8 cellular contexts compared by ENCODE assay signal in the genomic region with DNA sequence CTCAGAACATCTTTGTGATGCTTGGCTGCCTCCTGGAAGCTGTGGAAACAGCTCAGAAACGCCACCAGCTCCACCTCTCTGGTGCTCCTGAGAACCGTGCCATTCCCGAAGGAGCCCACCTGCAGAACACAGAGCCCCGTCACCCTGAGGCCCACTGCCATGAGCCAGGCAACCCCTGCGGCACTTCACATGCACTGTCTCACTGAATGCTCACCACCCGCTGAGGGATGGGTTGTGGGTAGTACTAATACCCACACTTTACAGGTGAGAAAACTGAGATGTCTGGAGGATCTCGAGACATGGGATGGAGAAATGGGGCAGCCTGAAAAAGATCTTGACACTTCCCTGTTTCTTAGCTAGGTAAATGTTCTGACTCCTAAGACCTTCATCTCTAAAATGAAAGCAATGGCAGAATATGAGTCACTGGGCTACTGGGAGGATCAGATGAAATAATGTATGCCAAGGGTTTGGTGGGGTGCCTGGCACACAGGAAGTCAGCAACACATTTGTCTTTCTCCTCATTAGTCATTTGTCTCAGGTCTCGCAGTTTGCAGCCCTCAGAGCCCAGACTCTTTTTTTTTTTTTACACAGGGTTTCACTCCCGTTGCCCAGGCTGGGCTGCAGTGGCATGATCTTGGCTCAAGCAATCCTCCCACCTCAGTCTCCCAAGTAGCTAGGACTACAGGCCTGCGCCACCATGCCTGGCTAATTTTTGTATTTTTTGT. TPM values are rescaled to one million over a fixed set of nuclear protein-coding genes. Genes with fewer than 3 reads are reported as not detected.
A peak's percentile ranks its signal among the peaks of the same experiment; 100 is the strongest.
DNase-seq lines count a peak whose midpoint lies in the region; ATAC-seq, FAIRE-seq and TF ChIP-seq lines count a peak whose summit lies in the region.

No MANE protein-coding gene starts in this region.

- H3K4me2 ChIP-seq in GM12878 (ENCODE audit: control insufficient read depth, insufficient read depth) = no peak overlapping the region; the same call in 1 of the 2 replicates
- H3K4me2 ChIP-seq in mesendoderm (ENCODE audit: low read length) = no peak overlapping the region

- no peak overlapping the region for H4K5ac ChIP-seq in mesendoderm (ENCODE audit: low read length)

- H3K4me1 ChIP-seq in GM12878 (ENCODE audit: control insufficient read depth, insufficient read depth, low read length) = peaks cover 12% of the 10 kb centered on the region
- H3K4me1 ChIP-seq in mesendoderm (ENCODE audit: control insufficient read depth, low read depth, low read length) = no peaks in the 10 kb centered on the region
- peaks cover 0 to 4% (median 0%) of the 10 kb centered on the region in 4 donors for H3K4me1 ChIP-seq in esophagus muscularis mucosa
- H3K4me1 ChIP-seq in HAP-1 = no peaks in the 10 kb centered on the region

- RAD21 ChIA-PET in GM12878 (lab: Charles Lee; ENCODE audit: unreplicated experiment) = no interaction called here

- peak; percentile 54 for ATAC-seq in GM18520 (IDR thresholded peaks at IDR 0.05; ENCODE audit: unreplicated experiment)
- ATAC-seq in GM12878 = peak; percentile 69

- H2BK120ac ChIP-seq in mesendoderm (ENCODE audit: low read depth, low read length) = no peak overlapping the region

- H4K20me1 ChIP-seq in GM12878 (ENCODE audit: control insufficient read depth, insufficient read depth) = no peaks in the 10 kb centered on the region

- no peak overlapping the region for H2AK5ac ChIP-seq in mesendoderm (ENCODE audit: low read length)

- TF ChIP-seq EP300 in GM12878 (IDR thresholded peaks at IDR 0.05; ENCODE audit: borderline replicate concordance in 1 of 2, control insufficient read depth in 1 of 2, low read depth in 2 of 2, low read length in 2 of 2) (no peak), esophagus muscularis mucosa (IDR thresholded peaks at IDR 0.05) (no peak)

- TF ChIP-seq POLR2A in GM12878 (IDR thresholded peaks at IDR 0.05; ENCODE audit: low read depth, low read length) = no peak
- no peak for TF ChIP-seq POLR2A in esophagus muscularis mucosa (IDR thresholded peaks at IDR 0.05; ENCODE audit: low read depth)

- H3K56ac ChIP-seq in mesendoderm (ENCODE audit: low read length) = no peak overlapping the region

- H3K79me2 ChIP-seq in GM12878 (ENCODE audit: control insufficient read depth, insufficient read depth, low read length) (peaks cover 2% of the 10 kb centered on the region), mesendoderm (ENCODE audit: control insufficient read depth, insufficient read depth, low read length) (no peaks in the 10 kb centered on the region)

- in situ Hi-C loops in GM12878 (cut with MboI) = no loop called here
- in situ Hi-C loops in HAP-1 (cut with MboI; ENCODE audit: low sequenced_read_pairs) = no loop called here

- H2BK15ac ChIP-seq in mesendoderm (replicated peaks; ENCODE audit: low read depth) = no peak overlapping the region

- no peaks in the 10 kb centered on the region for H3K27me3 ChIP-seq in GM12878 (replicated peaks in 1 of 2; ENCODE audit: control insufficient read depth in 2 of 2, insufficient read depth in 2 of 2, low read length in 1 of 2)
- no peaks in the 10 kb centered on the region for H3K27me3 ChIP-seq in mesendoderm (ENCODE audit: insufficient read depth, low read length, poor library complexity)
- peaks cover 0 to 25% (median 0%) of the 10 kb centered on the region in 4 donors for H3K27me3 ChIP-seq in esophagus muscularis mucosa
- peaks cover 9% of the 10 kb centered on the region; the same call in 1 of the 2 replicates for H3K27me3 ChIP-seq in HAP-1 (ENCODE audit: low read depth)

- H3K27ac ChIP-seq in GM12878 (ENCODE audit: control insufficient read depth, insufficient read depth) (no peak overlapping the region), mesendoderm (ENCODE audit: low read depth, low read length) (no peak overlapping the region), esophagus muscularis mucosa (replicated peaks in 1 of 4) (no peak overlapping the region)

- H2BK5ac ChIP-seq in mesendoderm (ENCODE audit: low read length) = no peak overlapping the region

- TF ChIP-seq CTCF in GM12878 (IDR thresholded peaks at IDR 0.05 in 2 of 3, conservative IDR thresholded peaks at IDR 0.05 in 1 of 3; ENCODE audit: control insufficient read depth in 2 of 3, extremely low read depth in 1 of 3, insufficient read depth in 1 of 3, low read depth in 3 of 3, low read length in 3 of 3) (no peak), esophagus muscularis mucosa (IDR thresholded peaks at IDR 0.05) (no peak)

- DNase-seq in T-helper 2 cell (peak in 3 of 5 experiments; percentile 32 to 92 (median 84)), GM12878 (ENCODE audit: low read depth, low spot score) (peak; percentile 38), mesendoderm (no peak), esophagus muscularis mucosa (ENCODE audit: extremely low spot score) (no peak), HAP-1 (ENCODE audit: low spot score in 2 of 2) (no peak), NCI-H1436 (lab: John Stamatoyannopoulos, UW) (no peak)
- peak; percentile 68 for DNase-seq in stimulated activated CD4-positive, alpha-beta T cell treated with anti-CD3 and anti-CD28 coated beads, Interleukin-15, amount 100 ng/mL, for 24 hours

- no peak for FAIRE-seq in GM12878 (lab: Jason Lieb, UNC)

- H3K18ac ChIP-seq in mesendoderm (ENCODE audit: low read length) = no peak overlapping the region

- H3K9ac ChIP-seq in GM12878 (ENCODE audit: control insufficient read depth, insufficient read depth, low read length) = no peak overlapping the region
- H3K9ac ChIP-seq in mesendoderm (ENCODE audit: low read length) = no peak overlapping the region

- H3K79me1 ChIP-seq in mesendoderm (ENCODE audit: low read length) = no peaks in the 10 kb centered on the region

- no TSS peak for BruUV-seq in GM12878 (replicated peaks; lab: Mats Ljungman, UMichigan)

- H4K8ac ChIP-seq in mesendoderm (ENCODE audit: low read depth, low read length) = no peak overlapping the region

- CTCF ChIA-PET in GM12878 (lab: Yijun Ruan, JAX) = interaction anchor here (0.9 to 2.7 kb wide), 3 partner anchors 26 to 126 kb away, joined by 3 to 8 read pairs (median 3); no protein-coding TSS in a partner anchor

- SMC1A ChIA-PET in GM12878 (lab: Charles Lee; ENCODE audit: uncharacterized antibody, unreplicated experiment) = interaction anchor here (1.0 kb wide), 1 partner anchor 81 kb away, joined by 3 read pairs; no protein-coding TSS in a partner anchor

- 39% methylated on average over 10 of the region's 10 CpGs for WGBS in GM12878 (ENCODE audit: insufficient coverage, insufficient replicate concordance, low lambda C conversion rate, missing lambda C conversion rate)
- WGBS in mesendoderm (ENCODE audit: extremely low coverage, insufficient coverage, low lambda C conversion rate) = no CpG with 5 or more reads among the region's 10 CpGs
- WGBS in esophagus muscularis mucosa = 81% methylated on average over 10 of the region's 10 CpGs

- POLR2A ChIA-PET in GM12878 (lab: Charles Lee) = interaction anchor here (0.5 to 1.1 kb wide), 2 partner anchors 17 to 157 kb away, joined by 3 to 5 read pairs; no protein-coding TSS in a partner anchor

- intact Hi-C loops in GM12878 (cut with micrococcal nuclease; ENCODE audit: unreplicated experiment) = no loop called here
- intact Hi-C loops in esophagus muscularis mucosa (cut with DNase I) = no loop called here

- H3K9me3 ChIP-seq in GM12878 (replicated peaks; ENCODE audit: control insufficient read depth, insufficient read depth, low read length) (no peaks in the 10 kb centered on the region; the same call in 2 of the 3 replicates), esophagus muscularis mucosa (no peaks in the 10 kb centered on the region), HAP-1 (no peaks in the 10 kb centered on the region)

- no peak overlapping the region for H3K23ac ChIP-seq in mesendoderm (ENCODE audit: low read length)

- H3K36me3 ChIP-seq in GM12878 (ENCODE audit: control insufficient read depth in 2 of 2, insufficient read depth in 2 of 2, low read length in 1 of 2) (no peaks in the 10 kb centered on the region), mesendoderm (ENCODE audit: control insufficient read depth, insufficient read depth, low read length) (no peaks in the 10 kb centered on the region), esophagus muscularis mucosa (peaks cover 0 to 5% (median 0%) of the 10 kb centered on the region in 4 donors), HAP-1 (replicated peaks) (no peaks in the 10 kb centered on the region)

- no peak for TF ChIP-seq RAD21 in GM12878 (IDR thresholded peaks at IDR 0.05; ENCODE audit: insufficient read depth, low read depth, low read length)

- H3K4ac ChIP-seq in mesendoderm (ENCODE audit: low read depth, low read length) = no peak overlapping the region

- H3K4me3 ChIP-seq in GM12878 (no peak overlapping the region), mesendoderm (ENCODE audit: low read length) (no peak overlapping the region), esophagus muscularis mucosa (no peak overlapping the region), HAP-1 (no peak overlapping the region)

- H2AFZ ChIP-seq in GM12878 (ENCODE audit: control insufficient read depth, low read depth, low read length) = no peak overlapping the region

RNA-seq across cellular contexts. Expression of a gene that starts 5.3 kb away (rescaled TPM):
- 2.0 and 2.4 TPM in 2 replicates for total RNA-seq in GM12878 (2013; cell fraction: nucleolus; rRNA removed)
- 4.4 and 4.6 TPM in 2 replicates for total RNA-seq in GM12878 (2014; rRNA removed)
- 2.3 and 3.4 TPM in 2 replicates for total RNA-seq in GM12878 (2014; rRNA removed; fragmentation: Illumina TruSeq; extraction: Trizol)
- 2.6 and 3.9 TPM in 2 replicates for total RNA-seq in GM12878 (2021)
- 2.3 TPM for polyA plus RNA-seq in GM12878 (2011; ENCODE audit: low read depth)
- polyA plus RNA-seq in GM12878 (2011; rRNA removed) = 7.2 and 9.1 TPM in 2 replicates
- 7.6 and 10.7 TPM in 2 replicates for polyA plus RNA-seq in GM12878 (2011; cell fraction: cytosol; rRNA removed)
- 2.0 and 2.8 TPM in 2 replicates for polyA plus RNA-seq in GM12878 (2011; cell fraction: nucleus; rRNA removed)
- polyA plus RNA-seq in GM12878 (2012) = 3.9 and 4.0 TPM in 2 replicates
- 2.1 and 2.9 TPM in 2 replicates for polyA plus RNA-seq in GM12878 (2014; fragmentation: Illumina TruSeq; extraction: Trizol)
- 1 to 10 TPM; 2.5 to 2.7 TPM for polyA plus RNA-seq in GM12878 (2014; fragmentation: Nextera tagmentation; extraction: Ambion mirVana)
- 2.0 and 2.8 TPM in 2 replicates for polyA plus RNA-seq in GM12878 (2014; rRNA removed)
- 1 to 10 TPM; 2.6 to 2.7 TPM for polyA plus RNA-seq in GM12878 (2016; fragmentation: Nextera tagmentation; extraction: Ambion mirVana)
- 5.7 and 6.7 TPM in 2 replicates for polyA minus RNA-seq in GM12878 (2011; rRNA and poly(A)+ RNA removed)
- 1.5 and 2.3 TPM in 2 replicates for polyA minus RNA-seq in GM12878 (2011; cell fraction: cytosol; rRNA and poly(A)+ RNA removed)
- polyA minus RNA-seq in GM12878 (2011; cell fraction: nucleus; rRNA and poly(A)+ RNA removed) = 1.1 and 2.8 TPM in 2 replicates
- polyA plus RNA-seq in mesendoderm (2013, experiment 1 of 2) = not detected
- not detected for polyA plus RNA-seq in mesendoderm (2013, experiment 2 of 2)
- total RNA-seq in esophagus muscularis mucosa = under 1 TPM; 0.26 to 0.75 (median 0.46) TPM

RNA-seq across cellular contexts. Expression of a gene that starts 17.5 kb away (rescaled TPM):
- total RNA-seq in GM12878 (2013; cell fraction: nucleolus; rRNA removed) = 16.6 and 17.9 TPM in 2 replicates
- total RNA-seq in GM12878 (2014; rRNA removed) (20.2 and 20.9 TPM in 2 replicates), GM12878 (2014; rRNA removed; fragmentation: Illumina TruSeq; extraction: Trizol) (14.9 and 15.2 TPM in 2 replicates), GM12878 (2021) (21.8 and 24.9 TPM in 2 replicates), esophagus muscularis mucosa (10 to 100 TPM; 14.5 to 22.6 (median 18.5) TPM)
- 5.4 TPM for polyA plus RNA-seq in GM12878 (2011; ENCODE audit: low read depth)
- polyA plus RNA-seq in GM12878 (2011; rRNA removed) (10.0 and 14.0 TPM in 2 replicates), GM12878 (2014; fragmentation: Illumina TruSeq; extraction: Trizol) (15.2 and 22.4 TPM in 2 replicates), GM12878 (2014; fragmentation: Nextera tagmentation; extraction: Ambion mirVana) (10 to 100 TPM in 1 of 2 experiments, 1 to 10 TPM in 1; 7.5 to 10.2 TPM), GM12878 (2014; rRNA removed) (22.6 and 24.6 TPM in 2 replicates), GM12878 (2016; fragmentation: Nextera tagmentation; extraction: Ambion mirVana) (10 to 100 TPM; 30.3 to 30.8 TPM)
- polyA plus RNA-seq in GM12878 (2011; cell fraction: cytosol; rRNA removed) = 15.4 and 22.4 TPM in 2 replicates
- polyA plus RNA-seq in GM12878 (2011; cell fraction: nucleus; rRNA removed) = 9.9 and 13.9 TPM in 2 replicates
- polyA plus RNA-seq in GM12878 (2012) = 10.2 and 11.2 TPM in 2 replicates
- 5.4 and 10.1 TPM in 2 replicates for polyA minus RNA-seq in GM12878 (2011; rRNA and poly(A)+ RNA removed)
- 5.6 and 6.7 TPM in 2 replicates for polyA minus RNA-seq in GM12878 (2011; cell fraction: cytosol; rRNA and poly(A)+ RNA removed)
- polyA minus RNA-seq in GM12878 (2011; cell fraction: nucleus; rRNA and poly(A)+ RNA removed) = 2.8 and 8.3 TPM in 2 replicates
- polyA plus RNA-seq in mesendoderm (2013, experiment 1 of 2) = 21.3 TPM
- 21.8 TPM for polyA plus RNA-seq in mesendoderm (2013, experiment 2 of 2)

RNA-seq across cellular contexts. Expression of a gene that starts 55.4 kb away (rescaled TPM):
- total RNA-seq in GM12878 (2013; cell fraction: nucleolus; rRNA removed) = not detected in 2 replicates
- total RNA-seq in GM12878 (2014; rRNA removed) (not detected in 2 replicates), GM12878 (2014; rRNA removed; fragmentation: Illumina TruSeq; extraction: Trizol) (not detected in 2 replicates), GM12878 (2021) (0.10 TPM in 1 of 2 replicates, not detected in the other), esophagus muscularis mucosa (not detected)
- polyA plus RNA-seq in GM12878 (2011; ENCODE audit: low read depth) = not detected
- polyA plus RNA-seq in GM12878 (2011; rRNA removed) (not detected in 2 replicates), GM12878 (2014; fragmentation: Illumina TruSeq; extraction: Trizol) (not detected in 2 replicates), GM12878 (2014; fragmentation: Nextera tagmentation; extraction: Ambion mirVana) (not detected), GM12878 (2014; rRNA removed) (not detected in 2 replicates), GM12878 (2016; fragmentation: Nextera tagmentation; extraction: Ambion mirVana) (not detected)
- 0.03 TPM in 1 of 2 replicates, not detected in the other for polyA plus RNA-seq in GM12878 (2011; cell fraction: cytosol; rRNA removed)
- polyA plus RNA-seq in GM12878 (2011; cell fraction: nucleus; rRNA removed) = not detected in 2 replicates
- polyA plus RNA-seq in GM12878 (2012) = not detected in 2 replicates
- not detected in 2 replicates for polyA minus RNA-seq in GM12878 (2011; rRNA and poly(A)+ RNA removed)
- polyA minus RNA-seq in GM12878 (2011; cell fraction: cytosol; rRNA and poly(A)+ RNA removed) = not detected in 2 replicates
- polyA minus RNA-seq in GM12878 (2011; cell fraction: nucleus; rRNA and poly(A)+ RNA removed) = not detected in 2 replicates
- not detected for polyA plus RNA-seq in mesendoderm (2013, experiment 1 of 2)
- not detected for polyA plus RNA-seq in mesendoderm (2013, experiment 2 of 2)

Comparison
In these comparisons a context has a peak if more than half of its experiments do, and no peak if none do; other contexts are left out.
1. DNase-seq: peak in T-helper 2 cell (3 of 5), GM12878 (single experiment) and stimulated activated CD4-positive, alpha-beta T cell treated with anti-CD3 and anti-CD28 coated beads, Interleukin-15, amount 100 ng/mL, for 24 hours (single experiment); none in mesendoderm (single experiment), esophagus muscularis mucosa (single experiment), HAP-1 (0 of 2) and NCI-H1436 (single experiment).